Comparison of ENCODE assay signal across 11 cellular contexts in genomic region chr10:14200645-14201534, GRCh38.
DNase-seq lines count a peak whose midpoint lies in the region; ATAC-seq and TF ChIP-seq lines count a peak whose summit lies in the region.
"Had no signal": no experiment of that assay in that cellular context is flagged by ENCODE, and none has a peak within 500 bp of the region (broad histone marks: within the 10 kb centered on the region; RNA-seq: fewer than 3 reads in every experiment).

No MANE protein-coding gene starts in this region.

- peak; percentile 62 for DNase-seq in activated CD8-positive, alpha-beta memory T cell treated with anti-CD3 and anti-CD28 coated beads, Interleukin-2, amount 50 U/mL, for 48 hours
- DNase-seq in activated CD8-positive, alpha-beta memory T cell treated with anti-CD3 and anti-CD28 coated beads, Interleukin-2, amount 10 ng/mL, durations not matched to agents 7 days and 5 days = no peak
- DNase-seq in NCI-H1694 treated with DMSO at 0.1 percent for 48 hours (lab: John Stamatoyannopoulos, UW) (peak; percentile 18), colonic mucosa (peak; percentile 17), progenitor cell of endocrine pancreas (ENCODE audit: low spot score, unreplicated experiment) (peak; percentile 10), lower leg skin (ENCODE audit: low spot score in 2 of 2) (no peak), NCI-H146 (lab: John Stamatoyannopoulos, UW) (no peak)
- DNase-seq: KBM-7, left colon had no signal

- H3K9me3 Mint-ChIP-seq in activated CD8-positive, alpha-beta memory T cell treated with anti-CD3 and anti-CD28 coated beads, Interleukin-2, amount 10 ng/mL, durations not matched to agents 7 days and 5 days (ENCODE audit: low read depth) = no peaks in the 10 kb centered on the region
- H3K9me3 Mint-ChIP-seq in progenitor cell of endocrine pancreas (ENCODE audit: low read depth) = no peaks in the 10 kb centered on the region

- no peak for TF ChIP-seq CTCF in colonic mucosa (IDR thresholded peaks at IDR 0.05)
- TF ChIP-seq CTCF in progenitor cell of endocrine pancreas (IDR thresholded peaks at IDR 0.05; ENCODE audit: unreplicated experiment) = peak; percentile 45
- TF ChIP-seq CTCF in lower leg skin (IDR thresholded peaks at IDR 0.05) = no peak

- no peak overlapping the region for H3K9ac ChIP-seq in colonic mucosa (ENCODE audit: low read depth in 2 of 2, low read length in 2 of 2)

- no peak overlapping the region for H3K4me3 Mint-ChIP-seq in activated CD8-positive, alpha-beta memory T cell treated with anti-CD3 and anti-CD28 coated beads, Interleukin-2, amount 10 ng/mL, durations not matched to agents 7 days and 5 days
- H3K4me3 Mint-ChIP-seq in progenitor cell of endocrine pancreas (ENCODE audit: low read depth) = no peak overlapping the region
- H3K4me3 Mint-ChIP-seq: brain had no signal

- no peak for TF ChIP-seq POLR2A in lower leg skin (IDR thresholded peaks at IDR 0.05)

- intact Hi-C loops in colonic mucosa (cut with DNase I) = no loop called here
- intact Hi-C loops in lower leg skin (cut with DNase I; ENCODE audit: low total_unique reads) = no loop called here

- H3K9me3 ChIP-seq in colonic mucosa = no peaks in the 10 kb centered on the region

- no peaks in the 10 kb centered on the region for H3K36me3 Mint-ChIP-seq in activated CD8-positive, alpha-beta memory T cell treated with anti-CD3 and anti-CD28 coated beads, Interleukin-2, amount 10 ng/mL, durations not matched to agents 7 days and 5 days
- H3K36me3 Mint-ChIP-seq in progenitor cell of endocrine pancreas (ENCODE audit: insufficient read depth) = no peaks in the 10 kb centered on the region
- H3K36me3 Mint-ChIP-seq: brain had no signal

- H3K27me3 Mint-ChIP-seq in activated CD8-positive, alpha-beta memory T cell treated with anti-CD3 and anti-CD28 coated beads, Interleukin-2, amount 10 ng/mL, durations not matched to agents 7 days and 5 days = peaks cover 15% of the 10 kb centered on the region
- peaks cover 7% of the 10 kb centered on the region for H3K27me3 Mint-ChIP-seq in progenitor cell of endocrine pancreas

- WGBS in lower leg skin, 2 donors = 40 to 42% methylated on average over 16 of the region's 16 CpGs

- no peaks in the 10 kb centered on the region for H3K4me1 ChIP-seq in colonic mucosa

- no peak overlapping the region for H3K27ac Mint-ChIP-seq in activated CD8-positive, alpha-beta memory T cell treated with anti-CD3 and anti-CD28 coated beads, Interleukin-2, amount 10 ng/mL, durations not matched to agents 7 days and 5 days
- no peak overlapping the region for H3K27ac Mint-ChIP-seq in progenitor cell of endocrine pancreas

- H3K4me3 ChIP-seq in colonic mucosa (no peak overlapping the region), lower leg skin (ENCODE audit: low read depth, poor library complexity, severe bottlenecking) (no peak overlapping the region)

- peaks cover 4% of the 10 kb centered on the region for H3K27me3 ChIP-seq in colonic mucosa

- H3K4me1 Mint-ChIP-seq in activated CD8-positive, alpha-beta memory T cell treated with anti-CD3 and anti-CD28 coated beads, Interleukin-2, amount 10 ng/mL, durations not matched to agents 7 days and 5 days = no peaks in the 10 kb centered on the region
- H3K4me1 Mint-ChIP-seq in progenitor cell of endocrine pancreas (ENCODE audit: low read depth) = peaks cover 2% of the 10 kb centered on the region

- ATAC-seq in activated CD8-positive, alpha-beta memory T cell treated with anti-CD3 and anti-CD28 coated beads, Interleukin-2, amount 10 ng/mL, durations not matched to agents 7 days and 5 days = no peak
- no peak for ATAC-seq in GM21367 (IDR thresholded peaks at IDR 0.05; ENCODE audit: unreplicated experiment)
- ATAC-seq: left colon had no signal

- CTCF ChIA-PET in activated CD8-positive, alpha-beta memory T cell treated with anti-CD3 and anti-CD28 coated beads, Interleukin-2, amount 10 ng/mL, durations not matched to agents 7 days and 5 days (lab: Charles Lee) = interaction anchor here (0.5 to 1.3 kb wide), 2 partner anchors 9 to 801 kb away, joined by 3 to 4 read pairs; no protein-coding TSS in a partner anchor

- no peak overlapping the region for H3K27ac ChIP-seq in colonic mucosa

- H3K36me3 ChIP-seq in colonic mucosa = no peaks in the 10 kb centered on the region

Comparison
In these comparisons a context has a peak if more than half of its experiments do, and no peak if none do; other contexts are left out.
1. DNase-seq: peak in activated CD8-positive, alpha-beta memory T cell treated with anti-CD3 and anti-CD28 coated beads, Interleukin-2, amount 50 U/mL, for 48 hours (single experiment), NCI-H1694 treated with DMSO at 0.1 percent for 48 hours (single experiment), colonic mucosa (single experiment) and progenitor cell of endocrine pancreas (single experiment); none in activated CD8-positive, alpha-beta memory T cell treated with anti-CD3 and anti-CD28 coated beads, Interleukin-2, amount 10 ng/mL, durations not matched to agents 7 days and 5 days (single experiment), lower leg skin (0 of 2) and NCI-H146 (single experiment).